Comparison of ENCODE assay signal across 8 cellular contexts in genomic region chr13:31201341-31202024, GRCh38. TPM values are rescaled to one million over a fixed set of nuclear protein-coding genes. Genes with fewer than 3 reads are reported as not detected.
DNase-seq lines count a peak whose midpoint lies in the region; ATAC-seq and TF ChIP-seq lines count a peak whose summit lies in the region.

No MANE protein-coding gene starts in this region.

- no peaks in the 10 kb centered on the region for H3K4me1 ChIP-seq in ES-I3 (ENCODE audit: insufficient read depth, low read length)
- peaks cover 25% of the 10 kb centered on the region for H3K4me1 ChIP-seq in PC-9 (replicated peaks; ENCODE audit: insufficient read depth)
- H3K4me1 ChIP-seq in parathyroid adenoma: no peaks in the 10 kb centered on the region

- ATAC-seq in GM21390 (IDR thresholded peaks at IDR 0.05; ENCODE audit: unreplicated experiment): no peak

- no peaks in the 10 kb centered on the region for H3F3A ChIP-seq in PC-9 (ENCODE audit: insufficient read depth, low read depth)

- H3K27ac ChIP-seq in PC-9 (no peak overlapping the region), parathyroid adenoma (no peak overlapping the region)

- no peaks in the 10 kb centered on the region; the same call in 1 of the 2 replicates for H4K20me1 ChIP-seq in PC-9 (ENCODE audit: insufficient read depth)

- H3K9ac ChIP-seq in ES-I3 (ENCODE audit: low read depth, low read length): peak overlapping the region; percentile 82; the same call in 1 of the 2 replicates
- no peak overlapping the region for H3K9ac ChIP-seq in parathyroid adenoma

- intact Hi-C loops in PC-9 (cut with micrococcal nuclease; ENCODE audit: unreplicated experiment): loop anchor here (5.0 kb wide), 1 partner anchor 154 kb away; no protein-coding TSS in a partner anchor

- H3K9me3 ChIP-seq in ES-I3 (ENCODE audit: control insufficient read depth, insufficient read depth, low read length): no peaks in the 10 kb centered on the region
- H3K9me3 ChIP-seq in PC-9 (ENCODE audit: insufficient read depth, low read depth): no peaks in the 10 kb centered on the region
- H3K9me3 ChIP-seq in parathyroid adenoma (ENCODE audit: control insufficient read depth, low read length): no peaks in the 10 kb centered on the region

- CTCF ChIA-PET in PC-9 (lab: Charles Lee): no interaction called here

- no peak for TF ChIP-seq POLR2A in erythroblast (IDR thresholded peaks at IDR 0.05; ENCODE audit: low read length)

- peaks cover 5% of the 10 kb centered on the region; the same call in 1 of the 2 replicates for H3K79me2 ChIP-seq in PC-9 (ENCODE audit: low read depth)
- H3K79me2 ChIP-seq in parathyroid adenoma: peaks cover 2% of the 10 kb centered on the region

- POLR2A ChIA-PET in PC-9 (lab: Charles Lee; ENCODE audit: unreplicated experiment): no interaction called here

- DNase-seq in PC-9: no peak
- DNase-seq in erythroblast (lab: John Stamatoyannopoulos, UW): peak; percentile 22 to 60
- no peak for DNase-seq in stimulated activated naive CD4-positive, alpha-beta T cell (lab: John Stamatoyannopoulos, UW)
- no peak for DNase-seq in activated naive CD4-positive, alpha-beta T cell treated with anti-CD3 and anti-CD28 coated beads, Interleukin-2, amount 50 U/mL, for 16 hours
- DNase-seq in iPS-NIHi7 (ENCODE audit: extremely low spot score): no peak

- H3K27me3 ChIP-seq in PC-9 (ENCODE audit: insufficient read depth, low read depth): no peaks in the 10 kb centered on the region
- no peaks in the 10 kb centered on the region for H3K27me3 ChIP-seq in parathyroid adenoma (ENCODE audit: control insufficient read depth, insufficient read depth, low read length)

- TSS peak; percentile 56 for BruUV-seq in PC-9 (replicated peaks; lab: Mats Ljungman, UMichigan)

- no peaks in the 10 kb centered on the region for H3K9me2 ChIP-seq in PC-9 (ENCODE audit: insufficient read depth)

- no peaks in the 10 kb centered on the region for H3K36me3 ChIP-seq in ES-I3 (ENCODE audit: insufficient read depth, low read length)
- H3K36me3 ChIP-seq in PC-9 (ENCODE audit: low read depth): no peaks in the 10 kb centered on the region
- H3K36me3 ChIP-seq in parathyroid adenoma (ENCODE audit: control insufficient read depth, insufficient read depth, low read length): no peaks in the 10 kb centered on the region

- TF ChIP-seq CTCF in PC-9 (conservative IDR thresholded peaks at IDR 0.05): no peak
- no peak for TF ChIP-seq CTCF in parathyroid adenoma (IDR thresholded peaks at IDR 0.05)

- H3K4me3 ChIP-seq in PC-9 (peak overlapping the region; percentile 80), parathyroid adenoma (ENCODE audit: low read depth, low read length) (peak overlapping the region; percentile 61)

- H3K4me2 ChIP-seq in PC-9 (peak overlapping the region; percentile 72), parathyroid adenoma (ENCODE audit: low read length) (peak overlapping the region; percentile 65)

- peak overlapping the region; percentile 72; the same call in 1 of the 2 replicates for H2AFZ ChIP-seq in PC-9
- H2AFZ ChIP-seq in parathyroid adenoma: peak overlapping the region; percentile 86

RNA-seq across cellular contexts. Expression of gene B3GLCT, which starts 1.7 kb away (rescaled TPM):
- total RNA-seq in PC-9 (2021): 3.5 and 5.4 TPM in 2 replicates

RNA-seq across cellular contexts. Expression of gene HSPH1, which starts 39.8 kb away (rescaled TPM):
- 61.8 and 105 TPM in 2 replicates for total RNA-seq in PC-9 (2021)

Comparison
In these comparisons a context has a peak if more than half of its experiments do, and no peak if none do; other contexts are left out.
1. DNase-seq: peak in erythroblast (2 of 2); none in PC-9 (0 of 2), stimulated activated naive CD4-positive, alpha-beta T cell (0 of 6), activated naive CD4-positive, alpha-beta T cell treated with anti-CD3 and anti-CD28 coated beads, Interleukin-2, amount 50 U/mL, for 16 hours (single experiment) and iPS-NIHi7 (single experiment).